In genomic region chr3:188617270-188617669, GRCh38 we compare ENCODE assay signal across 21 cellular contexts.
DNase-seq lines count a peak whose midpoint lies in the region; ATAC-seq, FAIRE-seq and TF ChIP-seq lines count a peak whose summit lies in the region.
"Had no signal": no experiment of that assay in that cellular context is flagged by ENCODE, and none has a peak within 500 bp of the region (broad histone marks: within the 10 kb centered on the region; RNA-seq: fewer than 3 reads in every experiment).

No MANE protein-coding gene starts in this region.

- H4K20me1 ChIP-seq in HepG2 (ENCODE audit: insufficient read depth, low read length): no peaks in the 10 kb centered on the region
- H4K20me1 ChIP-seq: BLaER1 treated with 17β-estradiol and CSF1 and Interleukin-3, amounts not matched to agents 10 nM and 100 nM had no signal

- no peaks in the 10 kb centered on the region for H3K9me3 ChIP-seq in HepG2 (ENCODE audit: low read length)
- no peaks in the 10 kb centered on the region for H3K9me3 ChIP-seq in right lobe of liver
- H3K9me3 ChIP-seq: A549, Caco-2 had no signal

- no peak for ATAC-seq in HepG2
- no peak for ATAC-seq in right lobe of liver
- ATAC-seq: A549; CD8-positive, alpha-beta T cell had no signal

- H3K27ac Mint-ChIP-seq in neural crest cell (ENCODE audit: unreplicated experiment): peak overlapping the region; percentile 64
- H3K27ac Mint-ChIP-seq: B cell; CD4-positive, alpha-beta T cell; CD8-positive, alpha-beta T cell had no signal

- H3K27me3 ChIP-seq in HepG2 (ENCODE audit: control insufficient read depth in 1 of 2, insufficient read depth in 2 of 2, low read length in 2 of 2) (no peaks in the 10 kb centered on the region), right lobe of liver (no peaks in the 10 kb centered on the region)
- H3K27me3 ChIP-seq: BLaER1 treated with 17β-estradiol and CSF1 and Interleukin-3, amounts not matched to agents 10 nM and 100 nM had no signal

- no peak for TF ChIP-seq RAD21 in HepG2 (CRISPR knock-in tag; IDR thresholded peaks at IDR 0.05)

- H3K9ac ChIP-seq in HepG2 (ENCODE audit: insufficient read depth, low read depth, low read length): no peak overlapping the region
- H3K9ac ChIP-seq: BLaER1 treated with 17β-estradiol and CSF1 and Interleukin-3, amounts not matched to agents 10 nM and 100 nM had no signal

- no peak overlapping the region for H2AFZ ChIP-seq in HepG2 (ENCODE audit: low read length)

- no peak overlapping the region for H3K4me3 Mint-ChIP-seq in neural crest cell
- H3K4me3 Mint-ChIP-seq: B cell; CD4-positive, alpha-beta T cell; CD8-positive, alpha-beta T cell had no signal

- no peaks in the 10 kb centered on the region for H3K79me2 ChIP-seq in HepG2 (ENCODE audit: insufficient read depth, low read length)

- peaks cover 12% of the 10 kb centered on the region for H3K9me3 Mint-ChIP-seq in neural crest cell
- H3K9me3 Mint-ChIP-seq: CD4-positive, alpha-beta T cell; CD8-positive, alpha-beta T cell had no signal

- H3K36me3 ChIP-seq in HepG2 (replicated peaks in 1 of 2; ENCODE audit: control insufficient read depth in 1 of 2, insufficient read depth in 2 of 2, low read length in 2 of 2): 0 out of 5 replicates have a peak, but pooled peaks cover 0 to 1% of the 10 kb centered on the region in 2 experiments
- H3K36me3 ChIP-seq in right lobe of liver: no peaks in the 10 kb centered on the region

- in situ Hi-C loops in HepG2 (cut with HindIII; ENCODE audit: extremely low pct_ligation_motif_present, low pct_unique_long_range_greater_than_20kb): no loop called here

- no peak overlapping the region for H3K4me2 ChIP-seq in HepG2 (ENCODE audit: low read depth, low read length)
- H3K4me2 ChIP-seq: A549; BLaER1 treated with 17β-estradiol and CSF1 and Interleukin-3, amounts not matched to agents 10 nM and 100 nM had no signal

- BruUV-seq in HepG2 (replicated peaks; lab: Mats Ljungman, UMichigan): no TSS peak

- H3K4me1 ChIP-seq in HepG2 (ENCODE audit: insufficient read depth, low read length): peaks cover 28% of the 10 kb centered on the region
- no peaks in the 10 kb centered on the region for H3K4me1 ChIP-seq in right lobe of liver
- H3K4me1 ChIP-seq: A549, Caco-2 had no signal

- no peaks in the 10 kb centered on the region for H3K27me3 Mint-ChIP-seq in neural crest cell (ENCODE audit: low read depth)
- H3K27me3 Mint-ChIP-seq: B cell; CD4-positive, alpha-beta T cell had no signal

- no peak for DNase-seq in HepG2 (ENCODE audit: low spot score)
- no peak for DNase-seq in right lobe of liver
- DNase-seq in neural crest cell (ENCODE audit: low read depth, low spot score): no peak
- no peak for DNase-seq in activated effector memory CD4-positive, alpha-beta T cell treated with Interleukin-2 at 50 U/mL for 16 hours
- DNase-seq in ureter (ENCODE audit: low spot score): no peak
- DNase-seq: AML-193; Caco-2; Calu3; CD4-positive, alpha-beta T cell; CD8-positive, alpha-beta T cell; DMS79 treated with DMSO at 0.1 percent for 48 hours; GF-D8 had no signal

- POLR2A ChIA-PET in HepG2 (lab: Yijun Ruan, JAX): no interaction called here

- TF ChIP-seq EP300 in HepG2 (IDR thresholded peaks at IDR 0.05; ENCODE audit: low read depth in 2 of 2, low read length in 2 of 2) (no peak), HepG2 (CRISPR knock-in tag; IDR thresholded peaks at IDR 0.05; ENCODE audit: borderline replicate concordance) (no peak)

- intact Hi-C loops in HepG2 (cut with micrococcal nuclease; ENCODE audit: unreplicated experiment) (loop anchor here (10.0 kb wide), 1 partner anchor 108 kb away; no protein-coding TSS in a partner anchor), right lobe of liver (cut with DNase I) (no loop called here)

- TF ChIP-seq POLR2A in HepG2 (IDR thresholded peaks at IDR 0.05; ENCODE audit: insufficient read depth in 1 of 2, low read depth in 2 of 2, low read length in 2 of 2): no peak
- TF ChIP-seq POLR2A in right lobe of liver (IDR thresholded peaks at IDR 0.05): no peak

- no peak overlapping the region for H3K4me3 ChIP-seq in HepG2 (replicated peaks in 1 of 3; ENCODE audit: insufficient read depth in 1 of 3, low read depth in 2 of 3, low read length in 3 of 3)
- H3K4me3 ChIP-seq in right lobe of liver: no peak overlapping the region
- H3K4me3 ChIP-seq: A549; BLaER1 treated with 17β-estradiol and CSF1 and Interleukin-3, amounts not matched to agents 10 nM and 100 nM had no signal

- CTCF ChIA-PET in HepG2 (lab: Yijun Ruan, JAX; ENCODE audit: low intra/inter-chr PET ratio, low total read pairs): no interaction called here

- no peak for FAIRE-seq in HepG2 (lab: Jason Lieb, UNC)
- FAIRE-seq: A549, D721Med, G401.6, GM12891, GM19239 had no signal

- 92% methylated on average over 2 of the region's 2 CpGs for WGBS in HepG2 (ENCODE audit: low lambda C conversion rate)
- 67% methylated on average over 2 of the region's 2 CpGs for WGBS in right lobe of liver (ENCODE audit: insufficient coverage, low coverage, low lambda C conversion rate, missing lambda C conversion rate)

- TF ChIP-seq CTCF in HepG2 (CRISPR knock-in tag; IDR thresholded peaks at IDR 0.05) (no peak), right lobe of liver (IDR thresholded peaks at IDR 0.05) (no peak), neural crest cell (conservative IDR thresholded peaks at IDR 0.05) (no peak)

- H3K27ac ChIP-seq in HepG2 (ENCODE audit: extremely low read length, insufficient read depth, low read length) (peak overlapping the region; percentile 62), right lobe of liver (no peak overlapping the region)
- H3K27ac ChIP-seq: 22Rv1; A549; BLaER1 treated with 17β-estradiol and CSF1 and Interleukin-3, amounts not matched to agents 10 nM and 100 nM; C4-2B had no signal

- H3K4me1 Mint-ChIP-seq in neural crest cell: peaks cover 19% of the 10 kb centered on the region
- H3K4me1 Mint-ChIP-seq: B cell had no signal

- peaks cover 6% of the 10 kb centered on the region for H3K36me3 Mint-ChIP-seq in neural crest cell (ENCODE audit: low read depth)
- H3K36me3 Mint-ChIP-seq: CD8-positive, alpha-beta T cell had no signal

TF ChIP-seq in HepG2, 621 proteins besides CTCF, POLR2A, EP300 and RAD21:
- TF ChIP-seq ZBTB43 (CRISPR knock-in tag; conservative IDR thresholded peaks at IDR 0.05) (no peak), RARA (CRISPR knock-in tag; IDR thresholded peaks at IDR 0.05) (no peak)
